8 cellular contexts compared by ENCODE assay signal in genomic region chr14:92039720-92040430, GRCh38. TPM values are rescaled to one million over a fixed set of nuclear protein-coding genes. Genes with fewer than 3 reads are reported as not detected.
DNase-seq lines count a peak whose midpoint lies in the region; ATAC-seq lines count a peak whose summit lies in the region.

TRIP11 (minus strand) TSS chr14:92040059; CDS start chr14:92039685, 374 bp downstream.

- ATAC-seq in GM21526 (IDR thresholded peaks at IDR 0.05; ENCODE audit: low FRiP score, unreplicated experiment): peak; percentile 97

- H3K27ac ChIP-seq in epithelial cell of prostate: peak within 1 kb of the TSS; percentile 93

- peak; percentile 97 for DNase-seq in DMS 273 (lab: John Stamatoyannopoulos, UW; ENCODE audit: unreplicated experiment)
- peak; percentile 66 for DNase-seq in HuH-7.5 (ENCODE audit: low spot score)
- peak; percentile 72 for DNase-seq in OCI-M2 (lab: John Stamatoyannopoulos, UW; ENCODE audit: unreplicated experiment)
- peak; percentile 89 for DNase-seq in activated T-cell treated with anti-CD3 and anti-CD28 coated beads for 4 hours
- DNase-seq in epithelial cell of prostate (ENCODE audit: low read depth, low spot score): peak; percentile 57
- DNase-seq in mucosa of gallbladder (ENCODE audit: low spot score): peak; percentile 95
- peak; percentile 85 to 89 for DNase-seq in stimulated activated CD8-positive, alpha-beta memory T cell treated with anti-CD3 and anti-CD28 coated beads, Interleukin-4, amount 100 ng/mL, for 4 hours (ENCODE audit: low read depth in 2 of 2, low spot score in 1 of 2)

RNA-seq across cellular contexts. Expression of gene TRIP11, which starts in this region (rescaled TPM):
- 83.0 TPM for total RNA-seq in mucosa of gallbladder

Comparison
In these comparisons a context has a peak if more than half of its experiments do, and no peak if none do; other contexts are left out.
1. Peak in every context shown above with its lines: DNase-seq, ATAC-seq and H3K27ac ChIP-seq.